Comparison of ENCODE assay signal across 1 cellular context in the genomic region with DNA sequence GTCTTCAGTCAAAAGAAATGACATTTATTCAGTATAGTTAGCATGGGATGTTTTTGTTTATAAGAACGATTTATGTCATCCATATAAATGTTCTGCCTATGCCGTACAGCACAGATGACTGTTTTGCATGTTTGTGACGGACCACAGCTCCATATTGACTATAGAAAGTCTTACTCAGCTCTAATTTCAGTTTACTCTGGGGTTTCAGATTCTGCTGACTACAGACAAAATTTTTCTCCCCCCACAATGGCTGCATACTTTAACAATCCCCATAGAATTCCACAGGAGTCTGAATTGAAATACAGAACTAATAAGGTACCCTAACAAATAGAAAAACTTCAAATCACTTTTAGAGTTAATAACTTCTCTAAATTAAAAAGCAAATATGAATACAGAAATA.
TF ChIP-seq lines count a peak whose summit lies in the region.

No MANE protein-coding gene starts in this region.

TF ChIP-seq in IMR-90, 13 proteins besides CTCF, POLR2A, EP300 and RAD21 (continued from another document):
- TF ChIP-seq, protein P1, sequence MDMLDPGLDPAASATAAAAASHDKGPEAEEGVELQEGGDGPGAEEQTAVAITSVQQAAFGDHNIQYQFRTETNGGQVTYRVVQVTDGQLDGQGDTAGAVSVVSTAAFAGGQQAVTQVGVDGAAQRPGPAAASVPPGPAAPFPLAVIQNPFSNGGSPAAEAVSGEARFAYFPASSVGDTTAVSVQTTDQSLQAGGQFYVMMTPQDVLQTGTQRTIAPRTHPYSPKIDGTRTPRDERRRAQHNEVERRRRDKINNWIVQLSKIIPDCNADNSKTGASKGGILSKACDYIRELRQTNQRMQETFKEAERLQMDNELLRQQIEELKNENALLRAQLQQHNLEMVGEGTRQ (IDR thresholded peaks at IDR 0.05; ENCODE audit: low read depth, low read length) = no peak
- TF ChIP-seq MAZ (IDR thresholded peaks at IDR 0.05; ENCODE audit: borderline replicate concordance, low read depth, low read length) (no peak), MAFK (IDR thresholded peaks at IDR 0.05; ENCODE audit: low read depth, low read length) (peak; percentile 87)
